ENCODE assay signal across 22 cellular contexts in genomic region chr17:10798332-10798749, GRCh38. TPM values are rescaled to one million over a fixed set of nuclear protein-coding genes. Genes with fewer than 3 reads are reported as not detected.
DNase-seq lines count a peak whose midpoint lies in the region; ATAC-seq and TF ChIP-seq lines count a peak whose summit lies in the region.
"Had no signal": no experiment of that assay in that cellular context is flagged by ENCODE, and none has a peak within 500 bp of the region (broad histone marks: within the 10 kb centered on the region; RNA-seq: fewer than 3 reads in every experiment).

No MANE protein-coding gene starts in this region.

- H3K27ac ChIP-seq in right atrium auricular region: no peak overlapping the region
- no peak overlapping the region for H3K27ac ChIP-seq in heart left ventricle
- H3K27ac ChIP-seq: gastroesophageal sphincter, SK-N-MC had no signal

- WGBS in heart left ventricle, 4 donors: 38 to 49% (median 42%) methylated on average over 3 of the region's 3 CpGs

- ATAC-seq in Right ventricle myocardium inferior (peak; percentile 60), heart left ventricle (peak in 3 of 4 donors; percentile 24 to 76 (median 46)), HG03571 (IDR thresholded peaks at IDR 0.05; ENCODE audit: unreplicated experiment) (no peak), HG03354 (IDR thresholded peaks at IDR 0.05; ENCODE audit: poor library complexity, severe bottlenecking, unreplicated experiment) (no peak)
- ATAC-seq: activated naive CD8-positive, alpha-beta T cell treated with anti-CD3 and anti-CD28 coated beads, Interleukin-2, amount 50 U/mL, for 24 hours; activated T-cell treated with anti-CD3 and anti-CD28 coated beads, Interleukin-2, amount 50 U/mL, for 4 hours; gastroesophageal sphincter had no signal

- H3K9me3 ChIP-seq in right atrium auricular region: no peaks in the 10 kb centered on the region
- no peaks in the 10 kb centered on the region for H3K9me3 ChIP-seq in heart left ventricle
- H3K9me3 ChIP-seq: gastroesophageal sphincter, testis had no signal

- no peak overlapping the region for H3K4me3 ChIP-seq in right atrium auricular region
- H3K4me3 ChIP-seq in heart left ventricle: no peak overlapping the region
- H3K4me3 ChIP-seq: gastroesophageal sphincter, SK-N-MC, testis had no signal

- H3K27me3 ChIP-seq in right atrium auricular region (no peaks in the 10 kb centered on the region), heart left ventricle (no peaks in the 10 kb centered on the region)
- H3K27me3 ChIP-seq: gastroesophageal sphincter, testis had no signal

- intact Hi-C loops in Right ventricle myocardium inferior (cut with DNase I): loop anchor here (10.0 kb wide), 1 partner anchor 64 kb away; the partner anchor contains the start of gene TMEM220
- intact Hi-C loops in heart left ventricle (cut with DNase I): no loop called here

- no peak for DNase-seq in Right ventricle myocardium inferior (ENCODE audit: missing footprints)
- DNase-seq in right atrium auricular region (ENCODE audit: low spot score): no peak
- no peak for DNase-seq in heart left ventricle
- peak; percentile 69 for DNase-seq in mucosa of gallbladder (ENCODE audit: low spot score)
- no peak for DNase-seq in stimulated activated CD8-positive, alpha-beta memory T cell treated with anti-CD3 and anti-CD28 coated beads, Interleukin-4, amount 100 ng/mL, for 48 hours
- no peak for DNase-seq in pons (ENCODE audit: low spot score)
- DNase-seq: 8988T; activated CD4-positive, alpha-beta T cell treated with anti-CD3 and anti-CD28 coated beads, Interleukin-2, amount 50 U/mL, for 4 hours; activated naive CD8-positive, alpha-beta T cell treated with anti-CD3 and anti-CD28 coated beads, Interleukin-2, amount 50 U/mL, for 24 hours; activated T-cell treated with anti-CD3 and anti-CD28 coated beads, Interleukin-2, amount 50 U/mL, for 4 hours; CD4-positive, alpha-beta T cell; NCI-H187; NCI-H510A treated with DMSO at 0.1 percent for 48 hours; stimulated activated CD4-positive, alpha-beta T cell treated with anti-CD3 and anti-CD28 coated beads, Interleukin-1b, Interleukin-23, amount 100 ng/mL, for 48 hours had no signal

- peaks cover 0 to 11% of the 10 kb centered on the region in 2 donors for H3K4me1 ChIP-seq in right atrium auricular region
- peaks cover 0 to 13% (median 5%) of the 10 kb centered on the region in 12 donors for H3K4me1 ChIP-seq in heart left ventricle

- H3K36me3 ChIP-seq in right atrium auricular region: no peaks in the 10 kb centered on the region
- no peaks in the 10 kb centered on the region for H3K36me3 ChIP-seq in heart left ventricle
- H3K36me3 ChIP-seq: gastroesophageal sphincter had no signal

- no peak for TF ChIP-seq POLR2A in heart left ventricle (IDR thresholded peaks at IDR 0.05)

- TF ChIP-seq CTCF in right atrium auricular region (IDR thresholded peaks at IDR 0.05): no peak
- TF ChIP-seq CTCF in heart left ventricle (IDR thresholded peaks at IDR 0.05): no peak

RNA-seq across cellular contexts. Expression of gene TMEM238L, which starts 5.6 kb away (rescaled TPM):
- total RNA-seq in Right ventricle myocardium inferior: not detected
- total RNA-seq in right atrium auricular region: not detected
- not detected for total RNA-seq in heart left ventricle
- not detected for polyA plus RNA-seq in heart left ventricle
- 7.5 TPM for total RNA-seq in mucosa of gallbladder
- total RNA-seq: activated T-cell treated with anti-CD3 and anti-CD28 coated beads, Interleukin-2, amount 50 U/mL, for 4 hours; CD4-positive, alpha-beta T cell; cerebellum; gastroesophageal sphincter; M059J; myocyte; testis had no signal

RNA-seq across cellular contexts. Expression of gene PIRT, which starts 39.5 kb away (rescaled TPM):
- total RNA-seq in Right ventricle myocardium inferior (not detected), right atrium auricular region (not detected), heart left ventricle (not detected), mucosa of gallbladder (0.32 TPM)
- polyA plus RNA-seq in heart left ventricle: not detected
- total RNA-seq: activated T-cell treated with anti-CD3 and anti-CD28 coated beads, Interleukin-2, amount 50 U/mL, for 4 hours; CD4-positive, alpha-beta T cell; M059J; myocyte had no signal

Comparison
In these comparisons a context has a peak if more than half of its experiments do, and no peak if none do; other contexts are left out.
1. ATAC-seq: peak in Right ventricle myocardium inferior (single experiment) and heart left ventricle (3 of 4); none in HG03571 (single experiment) and HG03354 (single experiment).